ENCODE assay signal across 8 cellular contexts in the genomic region with DNA sequence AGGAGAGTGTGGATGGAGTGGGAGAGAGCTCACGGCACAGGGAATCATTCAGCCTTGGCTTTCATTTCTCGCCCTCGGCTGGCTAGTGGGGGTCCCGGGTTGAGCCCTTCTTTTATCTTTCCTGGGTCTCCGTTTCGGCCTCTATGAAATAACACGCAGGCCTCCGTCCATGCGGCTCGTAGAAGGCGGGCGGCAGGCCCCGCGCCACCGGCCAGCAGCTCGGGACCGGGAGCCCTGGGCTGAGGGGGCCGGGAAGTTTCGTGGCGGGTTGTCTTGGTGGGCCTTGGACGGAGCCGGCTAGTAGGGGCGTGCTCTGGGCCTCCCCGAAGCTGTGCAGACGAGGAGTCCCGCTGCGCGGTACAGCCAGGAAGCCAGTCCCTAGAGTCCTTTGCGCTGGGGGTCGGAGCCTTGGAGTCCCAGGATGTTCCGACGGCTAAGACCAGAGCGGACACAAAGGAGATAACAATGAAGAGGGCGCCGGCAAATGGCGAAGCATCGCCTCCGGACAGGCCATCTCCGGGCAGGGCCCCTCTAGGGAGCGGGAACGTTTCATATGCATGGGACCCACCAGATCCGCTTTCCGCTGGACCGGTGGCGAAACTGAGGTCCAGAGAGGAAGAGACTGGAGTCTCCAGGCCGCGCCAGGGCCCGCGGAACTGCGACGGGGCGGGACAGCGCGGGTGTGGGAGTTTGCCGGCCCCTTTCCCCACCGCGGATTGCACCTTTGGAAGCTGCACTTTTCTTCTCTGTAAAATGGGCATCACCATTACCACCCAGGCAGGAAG. TPM values are rescaled to one million over a fixed set of nuclear protein-coding genes. Genes with fewer than 3 reads are reported as not detected.
DNase-seq lines count a peak whose midpoint lies in the region; ATAC-seq and TF ChIP-seq lines count a peak whose summit lies in the region.

No MANE protein-coding gene starts in this region.

- H3K27me3 Mint-ChIP-seq in memory B cell: peaks cover 21% of the 10 kb centered on the region

- H3K27ac ChIP-seq in heart left ventricle: no peak overlapping the region
- no peak overlapping the region for H3K27ac ChIP-seq in urinary bladder (ENCODE audit: low read depth)

- no peaks in the 10 kb centered on the region for H3K36me3 Mint-ChIP-seq in memory B cell

- peak overlapping the region; percentile 19 to 59 (median 42) for H3K4me3 ChIP-seq in heart left ventricle
- H3K4me3 ChIP-seq in astrocyte of the spinal cord (ENCODE audit: low read depth, low read length): peak overlapping the region; percentile 29
- H3K4me3 ChIP-seq in urinary bladder (ENCODE audit: low read depth, low read length): peak overlapping the region; percentile 33

- ATAC-seq in heart left ventricle (no peak), left ventricle myocardium superior (no peak), memory B cell (ENCODE audit: low read depth) (no peak)
- no peak for ATAC-seq in activated CD4-positive, CD25-positive, alpha-beta regulatory T cell treated with anti-CD3 and anti-CD28 coated beads, Interleukin-2, amount 50 U/mL, for 24 hours

- no peak for TF ChIP-seq POLR2A in heart left ventricle (IDR thresholded peaks at IDR 0.05)

- WGBS in heart left ventricle, 4 donors: 3 to 7% (median 3%) methylated on average over 14 to 57 of the region's 57 CpGs
- WGBS in urinary bladder: 25% methylated on average over 57 of the region's 57 CpGs

- H3K27me3 ChIP-seq in heart left ventricle: peaks cover 35 to 58% (median 55%) of the 10 kb centered on the region in 9 donors

- peaks cover 2 to 57% (median 47%) of the 10 kb centered on the region in 12 donors for H3K4me1 ChIP-seq in heart left ventricle
- H3K4me1 ChIP-seq in urinary bladder (ENCODE audit: insufficient read depth): no peaks in the 10 kb centered on the region

- H3K9me3 ChIP-seq in heart left ventricle: no peaks in the 10 kb centered on the region

- DNase-seq in heart left ventricle: no peak
- DNase-seq in left ventricle myocardium superior: no peak
- DNase-seq in astrocyte of the spinal cord (ENCODE audit: low read depth, low spot score): no peak
- peak in 1 of 2 donors; percentile 54 for DNase-seq in memory B cell (ENCODE audit: low spot score in 2 of 2)
- DNase-seq in NCI-H2196 (lab: John Stamatoyannopoulos, UW; ENCODE audit: unreplicated experiment): no peak
- DNase-seq in G401 (ENCODE audit: low spot score): no peak

- H3K36me3 ChIP-seq in heart left ventricle (no peaks in the 10 kb centered on the region), urinary bladder (ENCODE audit: insufficient read depth) (no peaks in the 10 kb centered on the region)

- H3K27ac Mint-ChIP-seq in memory B cell: no peak overlapping the region

- in situ Hi-C loops in astrocyte of the spinal cord (cut with HindIII; ENCODE audit: low sequenced_read_pairs) (no loop called here), G401 (cut with HindIII; ENCODE audit: low sequenced_read_pairs) (no loop called here)

- TF ChIP-seq CTCF in heart left ventricle (IDR thresholded peaks at IDR 0.05) (no peak), astrocyte of the spinal cord (IDR thresholded peaks at IDR 0.05; ENCODE audit: low read depth, low read length) (no peak)

- peaks cover 24% of the 10 kb centered on the region for H3K4me1 Mint-ChIP-seq in memory B cell

- H3K4me3 Mint-ChIP-seq in memory B cell: peak overlapping the region; percentile 77

- no peaks in the 10 kb centered on the region for H3K9me3 Mint-ChIP-seq in memory B cell

- intact Hi-C loops in heart left ventricle (cut with DNase I) (loop anchor here (1.0 to 10.0 kb wide), 11 partner anchors 291 to 891 kb away; a partner anchor contains a TSS), left ventricle myocardium superior (cut with micrococcal nuclease) (loop anchor here (10.0 kb wide), 1 partner anchor 381 kb away; no protein-coding TSS in a partner anchor)

RNA-seq across cellular contexts. Expression of a gene that starts 4.3 kb away (rescaled TPM):
- total RNA-seq in heart left ventricle (not detected), left ventricle myocardium superior (not detected), urinary bladder (not detected)
- polyA plus RNA-seq in heart left ventricle (not detected), urinary bladder (not detected)
- not detected in 2 replicates for total RNA-seq in G401 (2014; rRNA removed; shearing (Covaris generic))

RNA-seq across cellular contexts. Expression of a gene that starts 10.2 kb away (rescaled TPM):
- total RNA-seq in heart left ventricle (under 1 TPM in 7 of 9 donors, not detected in 2; 0.07 to 0.27 (median 0.18) TPM), left ventricle myocardium superior (0.07 TPM), urinary bladder (0.21 TPM)
- polyA plus RNA-seq in heart left ventricle (under 1 TPM; 0.23 to 0.26 TPM), urinary bladder (0.60 TPM)
- total RNA-seq in G401 (2014; rRNA removed; shearing (Covaris generic)): 4.9 and 7.1 TPM in 2 replicates
